Comparison of ENCODE assay signal across 1 cellular context in genomic region chr22:46536559-46537220, GRCh38.
TF ChIP-seq lines count a peak whose summit lies in the region.

No MANE protein-coding gene starts in this region.

TF ChIP-seq in H1, 55 proteins besides CTCF, POLR2A, EP300 and RAD21:
- 0 out of 2 replicates have a peak, but pooled peaks have one; percentile 43 for TF ChIP-seq SUZ12 (IDR thresholded peaks at IDR 0.05; ENCODE audit: low read length)
- TF ChIP-seq SP4 (IDR thresholded peaks at IDR 0.05; ENCODE audit: low read length): no peak
- peak; percentile 84 for TF ChIP-seq KDM4A (IDR thresholded peaks at IDR 0.05; ENCODE audit: low read depth, low read length, severe bottlenecking)
- peak; percentile 37 for TF ChIP-seq EZH2 (IDR thresholded peaks at IDR 0.05; ENCODE audit: low read depth, low read length, severe bottlenecking)
- TF ChIP-seq SIN3A (conservative IDR thresholded peaks at IDR 0.05 in 1 of 2, IDR thresholded peaks at IDR 0.05 in 1 of 2; ENCODE audit: low read depth in 1 of 2, low read length in 2 of 2): no peak
